Comparison of ENCODE assay signal across 33 cellular contexts in genomic region chr4:182216005-182216404, GRCh38. TPM values are rescaled to one million over a fixed set of nuclear protein-coding genes. Genes with fewer than 3 reads are reported as not detected.
"Had no signal": no experiment of that assay in that cellular context is flagged by ENCODE, and none has a peak within 500 bp of the region (broad histone marks: within the 10 kb centered on the region; RNA-seq: fewer than 3 reads in every experiment).

No MANE protein-coding gene starts in this region.

- H3K36me3 Mint-ChIP-seq: activated CD4-positive, alpha-beta memory T cell treated with anti-CD3 and anti-CD28 coated beads for 36 hours; activated naive CD4-positive, alpha-beta T cell treated with anti-CD3 and anti-CD28 coated beads, Interleukin-2, amount 10 ng/mL, durations not matched to agents 7 days and 5 days; activated naive CD8-positive, alpha-beta T cell had no signal

- H3K27ac Mint-ChIP-seq: activated CD4-positive, alpha-beta memory T cell treated with anti-CD3 and anti-CD28 coated beads for 36 hours; activated CD4-positive, alpha-beta T cell treated with anti-CD3 and anti-CD28 coated beads for 36 hours; activated CD4-positive, alpha-beta T cell treated with anti-CD3 and anti-CD28 coated beads, Interleukin-2, amount 10 ng/mL, durations not matched to agents 7 days and 5 days; activated naive CD4-positive, alpha-beta T cell treated with anti-CD3 and anti-CD28 coated beads, Interleukin-2, amount 10 ng/mL, durations not matched to agents 7 days and 5 days; activated naive CD8-positive, alpha-beta T cell; activated naive CD8-positive, alpha-beta T cell treated with anti-CD3 and anti-CD28 coated beads, Interleukin-2, amount 50 U/mL, for 24 hours; activated T-helper 1 cell treated with anti-CD3 and anti-CD28 coated beads, Interleukin-12 subunit alpha, Interleukin-12 subunit beta, Interleukin-2, Interleukin-4 antibody, amounts not matched to agents 30 ng/mL and 10 ng/mL and 1 ng/mL, durations not matched to agents 14 hours and 24 hours and 36 hours had no signal

- DNase-seq: activated CD4-positive, alpha-beta memory T cell treated with anti-CD3 and anti-CD28 coated beads for 36 hours; activated CD4-positive, alpha-beta T cell treated with anti-CD3 and anti-CD28 coated beads for 36 hours; activated CD4-positive, alpha-beta T cell treated with anti-CD3 and anti-CD28 coated beads, Interleukin-2, amount 10 ng/mL, durations not matched to agents 7 days and 5 days; activated CD8-positive, alpha-beta memory T cell treated with anti-CD3 and anti-CD28 coated beads, Interleukin-2, amount 50 U/mL, for 4 hours; activated effector memory CD4-positive, alpha-beta T cell treated with Interleukin-2 at 50 U/mL for 16 hours; activated naive CD4-positive, alpha-beta T cell treated with anti-CD3 and anti-CD28 coated beads, Interleukin-2, amount 10 ng/mL, durations not matched to agents 7 days and 5 days; activated naive CD8-positive, alpha-beta T cell treated with anti-CD3 and anti-CD28 coated beads, Interleukin-2, amount 50 U/mL, for 24 hours; activated T-cell treated with anti-CD3 and anti-CD28 coated beads for 4 hours; activated T-cell treated with anti-CD3 and anti-CD28 coated beads, Interleukin-2, amount 50 U/mL, for 4 hours; anterior cingulate cortex; Kasumi-1; KG1; MG63; NCI-H1048; NCI-H1105 treated with DMSO at 0.1 percent for 48 hours; NCI-H1436; NCI-H1694; NCI-H1930; NCI-H2081 treated with DMSO at 0.1 percent for 48 hours; NCI-H226; NCI-H524 treated with DMSO at 0.1 percent for 48 hours; PC-3; Peyer's patch; SW 1271; T1000 had no signal

- H3K9me3 Mint-ChIP-seq: activated CD4-positive, alpha-beta memory T cell treated with anti-CD3 and anti-CD28 coated beads for 36 hours; activated CD4-positive, alpha-beta T cell treated with anti-CD3 and anti-CD28 coated beads, Interleukin-2, amount 10 ng/mL, durations not matched to agents 7 days and 5 days; activated naive CD4-positive, alpha-beta T cell treated with anti-CD3 and anti-CD28 coated beads, Interleukin-2, amount 10 ng/mL, durations not matched to agents 7 days and 5 days; activated naive CD8-positive, alpha-beta T cell treated with anti-CD3 and anti-CD28 coated beads, Interleukin-2, amount 50 U/mL, for 24 hours; activated T-cell treated with anti-CD3 and anti-CD28 coated beads, Interleukin-2, amount 50 U/mL, for 4 hours; activated T-helper 1 cell treated with anti-CD3 and anti-CD28 coated beads, Interleukin-12 subunit alpha, Interleukin-12 subunit beta, Interleukin-2, Interleukin-4 antibody, amounts not matched to agents 30 ng/mL and 10 ng/mL and 1 ng/mL, durations not matched to agents 14 hours and 24 hours and 36 hours had no signal

- ATAC-seq: activated CD4-positive, alpha-beta T cell treated with anti-CD3 and anti-CD28 coated beads for 36 hours; activated CD4-positive, CD25-positive, alpha-beta regulatory T cell treated with anti-CD3 and anti-CD28 coated beads, Interleukin-2, amount 50 U/mL, for 24 hours; activated naive CD8-positive, alpha-beta T cell treated with anti-CD3 and anti-CD28 coated beads, Interleukin-2, amount 50 U/mL, for 24 hours; activated T-cell treated with anti-CD3 and anti-CD28 coated beads, Interleukin-2, amount 50 U/mL, for 4 hours; PC-3; Right ventricle myocardium inferior had no signal

- H3K4me1 ChIP-seq: Peyer's patch had no signal

- H3K9me3 ChIP-seq: MG63, Peyer's patch had no signal

- H3K27me3 Mint-ChIP-seq: activated CD4-positive, alpha-beta memory T cell treated with anti-CD3 and anti-CD28 coated beads for 36 hours; activated CD4-positive, alpha-beta T cell treated with anti-CD3 and anti-CD28 coated beads for 36 hours; activated CD4-positive, alpha-beta T cell treated with anti-CD3 and anti-CD28 coated beads, Interleukin-2, amount 10 ng/mL, durations not matched to agents 7 days and 5 days; activated naive CD4-positive, alpha-beta T cell treated with anti-CD3 and anti-CD28 coated beads, Interleukin-2, amount 10 ng/mL, durations not matched to agents 7 days and 5 days; activated naive CD8-positive, alpha-beta T cell; activated naive CD8-positive, alpha-beta T cell treated with anti-CD3 and anti-CD28 coated beads, Interleukin-2, amount 50 U/mL, for 24 hours had no signal

- H3K27me3 ChIP-seq: MG63, Peyer's patch had no signal

- H3K4me3 ChIP-seq: cardiac muscle cell, MG63, Peyer's patch had no signal

- H3K27ac ChIP-seq: cardiac muscle cell, Peyer's patch, RWPE1 had no signal

- H3K4me1 Mint-ChIP-seq: activated CD4-positive, alpha-beta T cell treated with anti-CD3 and anti-CD28 coated beads for 36 hours; activated CD4-positive, alpha-beta T cell treated with anti-CD3 and anti-CD28 coated beads, Interleukin-2, amount 10 ng/mL, durations not matched to agents 7 days and 5 days; activated naive CD4-positive, alpha-beta T cell treated with anti-CD3 and anti-CD28 coated beads, Interleukin-2, amount 10 ng/mL, durations not matched to agents 7 days and 5 days; activated naive CD8-positive, alpha-beta T cell treated with anti-CD3 and anti-CD28 coated beads, Interleukin-2, amount 50 U/mL, for 24 hours had no signal

- H3K36me3 ChIP-seq: cardiac muscle cell, MG63, Peyer's patch had no signal

- H3K4me3 Mint-ChIP-seq: activated CD4-positive, alpha-beta memory T cell treated with anti-CD3 and anti-CD28 coated beads for 36 hours; activated CD4-positive, alpha-beta T cell treated with anti-CD3 and anti-CD28 coated beads for 36 hours; activated CD4-positive, alpha-beta T cell treated with anti-CD3 and anti-CD28 coated beads, Interleukin-2, amount 10 ng/mL, durations not matched to agents 7 days and 5 days; activated naive CD4-positive, alpha-beta T cell treated with anti-CD3 and anti-CD28 coated beads, Interleukin-2, amount 10 ng/mL, durations not matched to agents 7 days and 5 days; activated naive CD8-positive, alpha-beta T cell; activated naive CD8-positive, alpha-beta T cell treated with anti-CD3 and anti-CD28 coated beads, Interleukin-2, amount 50 U/mL, for 24 hours; activated T-cell treated with anti-CD3 and anti-CD28 coated beads, Interleukin-2, amount 50 U/mL, for 4 hours; activated T-helper 1 cell treated with anti-CD3 and anti-CD28 coated beads, Interleukin-12 subunit alpha, Interleukin-12 subunit beta, Interleukin-2, Interleukin-4 antibody, amounts not matched to agents 30 ng/mL and 10 ng/mL and 1 ng/mL, durations not matched to agents 14 hours and 24 hours and 36 hours had no signal

RNA-seq across cellular contexts. Expression of gene TENM3, which starts 27.2 kb away (rescaled TPM):
- total RNA-seq: activated CD4-positive, alpha-beta memory T cell treated with anti-CD3 and anti-CD28 coated beads for 36 hours; activated CD4-positive, alpha-beta T cell treated with anti-CD3 and anti-CD28 coated beads for 36 hours; activated CD4-positive, alpha-beta T cell treated with anti-CD3 and anti-CD28 coated beads, Interleukin-2, amount 10 ng/mL, durations not matched to agents 7 days and 5 days; activated T-helper 1 cell treated with anti-CD3 and anti-CD28 coated beads, Interleukin-12 subunit alpha, Interleukin-12 subunit beta, Interleukin-2, Interleukin-4 antibody, amounts not matched to agents 30 ng/mL and 10 ng/mL and 1 ng/mL, durations not matched to agents 14 hours and 24 hours and 36 hours; T-helper 1 cell treated with Interleukin-12 subunit alpha and Interleukin-12 subunit beta and Interleukin-4 antibody, amounts not matched to agents 30 ng/mL and 1 ng/mL, for 36 hours; T-helper 2 cell treated with Interferon-gamma antibody and Interleukin-4, amounts not matched to agents 100 ng/mL and 5 ng/mL, for 36 hours had no signal
